In genomic region chrY:19076914-19077697, GRCh38 we compare ENCODE assay signal across 10 cellular contexts.
DNase-seq lines count a peak whose midpoint lies in the region; ATAC-seq lines count a peak whose summit lies in the region.
"Had no signal": no experiment of that assay in that cellular context is flagged by ENCODE, and none has a peak within 500 bp of the region (broad histone marks: within the 10 kb centered on the region; RNA-seq: fewer than 3 reads in every experiment).

No MANE protein-coding gene starts in this region.

- no peaks in the 10 kb centered on the region for H3K27me3 ChIP-seq in ectodermal cell (ENCODE audit: control insufficient read depth, insufficient read depth, low read length, poor library complexity, severe bottlenecking)

- no peaks in the 10 kb centered on the region for H3K9me3 ChIP-seq in ectodermal cell (ENCODE audit: control insufficient read depth, low read length)

- no peaks in the 10 kb centered on the region for H3K4me1 ChIP-seq in ectodermal cell (ENCODE audit: control insufficient read depth, insufficient read depth, low read length)

- H3K4me3 ChIP-seq in Jurkat, Clone E6-1 (ENCODE audit: low read length) = peak overlapping the region; percentile 60
- H3K4me3 ChIP-seq in ectodermal cell (ENCODE audit: insufficient read depth, low read depth, low read length) = peak overlapping the region; percentile 46

- DNase-seq in DMS79 (lab: John Stamatoyannopoulos, UW) (peak; percentile 37), non-pigmented ciliary epithelial cell (ENCODE audit: low read depth) (peak; percentile 13), dedifferentiated amniotic fluid mesenchymal stem cell (ENCODE audit: extremely low spot score) (no peak), NCI-H187 (lab: John Stamatoyannopoulos, UW) (no peak), activated gamma-delta T cell treated with Interleukin-2 at 50 U/mL for 16 hours (no peak)
- DNase-seq in Jurkat, Clone E6-1 (ENCODE audit: low read depth, low spot score) = peak; percentile 83
- DNase-seq: central memory CD4-positive, alpha-beta T cell; NCI-H446 treated with DMSO at 0.1 percent for 48 hours had no signal

- no peaks in the 10 kb centered on the region for H3K36me3 ChIP-seq in ectodermal cell (ENCODE audit: control insufficient read depth, insufficient read depth, low read length)

- H3K27ac ChIP-seq in ectodermal cell (ENCODE audit: insufficient read depth, low read depth, low read length, poor library complexity, severe bottlenecking) = no peak overlapping the region

- no peak for ATAC-seq in GM19452 (IDR thresholded peaks at IDR 0.05; ENCODE audit: unreplicated experiment)

- WGBS in ectodermal cell, 2 experiments = 47% methylated on average over 63 to 64 of the region's 64 CpGs

Comparison
In these comparisons a context has a peak if more than half of its experiments do, and no peak if none do; other contexts are left out.
1. DNase-seq: peak in DMS79 (single experiment), Jurkat, Clone E6-1 (single experiment) and non-pigmented ciliary epithelial cell (single experiment); none in dedifferentiated amniotic fluid mesenchymal stem cell (single experiment), NCI-H187 (0 of 2) and activated gamma-delta T cell treated with Interleukin-2 at 50 U/mL for 16 hours (single experiment).